Comparison of ENCODE assay signal across 1 cellular context in genomic region chr3:112615942-112616731, GRCh38.
TF ChIP-seq lines count a peak whose summit lies in the region.

No MANE protein-coding gene starts in this region.

TF ChIP-seq in H1, 55 proteins besides CTCF, POLR2A, EP300 and RAD21:
- TF ChIP-seq CHD2 (IDR thresholded peaks at IDR 0.05; ENCODE audit: low read length): no peak
- TF ChIP-seq KDM1A (IDR thresholded peaks at IDR 0.05; ENCODE audit: borderline replicate concordance, low read length): no peak
